1 cellular context compared by ENCODE assay signal in the genomic region with DNA sequence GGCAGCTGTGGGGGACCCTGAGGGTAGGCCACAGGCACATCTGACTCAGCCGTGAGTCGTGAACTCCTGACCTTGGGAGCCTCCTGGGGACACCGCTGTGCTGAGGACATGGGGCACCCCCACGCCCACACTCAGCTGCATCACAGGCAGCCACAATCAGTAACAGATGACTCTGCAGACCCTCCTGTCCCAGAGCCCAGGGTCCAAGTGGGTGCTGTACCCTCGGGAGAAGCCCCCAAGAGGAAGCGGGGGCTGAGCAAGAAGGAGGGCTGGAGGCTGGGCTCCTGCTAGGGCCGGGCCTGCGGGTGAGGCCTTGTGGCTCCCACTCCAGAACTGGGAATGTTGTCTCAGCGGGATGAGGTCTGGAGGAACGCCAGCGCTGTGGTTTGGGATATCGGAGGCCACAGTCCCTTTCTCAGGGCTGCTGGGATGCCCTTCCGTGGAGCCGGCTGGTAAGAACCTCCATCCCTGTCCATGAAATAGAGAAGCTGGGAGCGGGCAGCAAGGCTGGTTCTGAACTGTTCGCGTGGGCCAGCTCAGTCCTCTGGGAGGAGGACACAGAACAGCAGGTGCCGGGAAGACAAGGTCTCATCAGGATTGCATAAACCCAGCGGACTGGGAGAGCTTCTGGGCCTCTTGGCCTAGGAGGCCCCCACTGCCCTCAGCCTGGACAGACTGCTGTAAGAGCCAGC.
TF ChIP-seq lines count a peak whose summit lies in the region.

No MANE protein-coding gene starts in this region.

TF ChIP-seq in K562, 482 proteins besides CTCF, POLR2A, EP300 and RAD21 (continues in another document):
- TF ChIP-seq ARID1B (IDR thresholded peaks at IDR 0.05) (no peak), ETV5 (CRISPR knock-in tag; IDR thresholded peaks at IDR 0.05; ENCODE audit: low read depth) (no peak), SIRT6 (IDR thresholded peaks at IDR 0.05; ENCODE audit: low read depth, low read length) (no peak), ZFP30 (CRISPR knock-in tag; IDR thresholded peaks at IDR 0.05; ENCODE audit: borderline replicate concordance) (no peak), MAX (CRISPR knock-in tag; IDR thresholded peaks at IDR 0.05) (no peak), PTRF (tag; IDR thresholded peaks at IDR 0.05) (no peak), CBFA2T3 (IDR thresholded peaks at IDR 0.05) (peak; percentile 62), PML (IDR thresholded peaks at IDR 0.05; ENCODE audit: low read length) (no peak), ESRRA (IDR thresholded peaks at IDR 0.05; ENCODE audit: borderline replicate concordance, low read depth) (peak; percentile 63), ZKSCAN8 (CRISPR knock-in tag; IDR thresholded peaks at IDR 0.05) (no peak), USF1 (CRISPR knock-in tag; IDR thresholded peaks at IDR 0.05) (peak; percentile 33; the same call in 1 of the 2 replicates), NCOR1 (IDR thresholded peaks at IDR 0.05) (no peak), SAFB (IDR thresholded peaks at IDR 0.05; ENCODE audit: borderline replicate concordance, low read depth, low read length) (no peak), PTBP1 (IDR thresholded peaks at IDR 0.05; ENCODE audit: low read depth, low read length) (no peak), EGR1 (conservative IDR thresholded peaks at IDR 0.05) (peak; percentile 81), JUND (IDR thresholded peaks at IDR 0.05; ENCODE audit: borderline replicate concordance, low read depth, low read length) (peak; percentile 27; the same call in 1 of the 2 replicates), JUND (tag; IDR thresholded peaks at IDR 0.05; ENCODE audit: borderline replicate concordance, low read depth, low read length) (no peak), SETDB1 (IDR thresholded peaks at IDR 0.05; ENCODE audit: low read length) (no peak), NFIC (IDR thresholded peaks at IDR 0.05) (no peak), FOSL1 (tag; conservative IDR thresholded peaks at IDR 0.05) (peak; percentile 62), ZBTB7A (IDR thresholded peaks at IDR 0.05; ENCODE audit: borderline replicate concordance, control insufficient read depth, low read depth, low read length) (peak; percentile 71), CREM (IDR thresholded peaks at IDR 0.05; ENCODE audit: low read depth) (peak; percentile 52), MYNN (IDR thresholded peaks at IDR 0.05) (no peak), MYNN (CRISPR knock-in tag; IDR thresholded peaks at IDR 0.05) (no peak), ZNF165 (CRISPR knock-in tag; IDR thresholded peaks at IDR 0.05; ENCODE audit: borderline replicate concordance) (no peak), RBM25 (IDR thresholded peaks at IDR 0.05; ENCODE audit: low read depth, low read length, severe bottlenecking) (no peak), MGA (IDR thresholded peaks at IDR 0.05) (no peak), SNRNP70 (optimal IDR thresholded peaks at IDR 0.05; ENCODE audit: low read depth, low read length) (no peak), CC2D1A (IDR thresholded peaks at IDR 0.05) (no peak), PKNOX1 (IDR thresholded peaks at IDR 0.05) (no peak), ZNF740 (CRISPR knock-in tag; IDR thresholded peaks at IDR 0.05) (no peak), ZNF740 (tag; IDR thresholded peaks at IDR 0.05) (no peak), HOXB6 (CRISPR knock-in tag; IDR thresholded peaks at IDR 0.05; ENCODE audit: borderline replicate concordance) (no peak)
- TF ChIP-seq, protein P1, sequence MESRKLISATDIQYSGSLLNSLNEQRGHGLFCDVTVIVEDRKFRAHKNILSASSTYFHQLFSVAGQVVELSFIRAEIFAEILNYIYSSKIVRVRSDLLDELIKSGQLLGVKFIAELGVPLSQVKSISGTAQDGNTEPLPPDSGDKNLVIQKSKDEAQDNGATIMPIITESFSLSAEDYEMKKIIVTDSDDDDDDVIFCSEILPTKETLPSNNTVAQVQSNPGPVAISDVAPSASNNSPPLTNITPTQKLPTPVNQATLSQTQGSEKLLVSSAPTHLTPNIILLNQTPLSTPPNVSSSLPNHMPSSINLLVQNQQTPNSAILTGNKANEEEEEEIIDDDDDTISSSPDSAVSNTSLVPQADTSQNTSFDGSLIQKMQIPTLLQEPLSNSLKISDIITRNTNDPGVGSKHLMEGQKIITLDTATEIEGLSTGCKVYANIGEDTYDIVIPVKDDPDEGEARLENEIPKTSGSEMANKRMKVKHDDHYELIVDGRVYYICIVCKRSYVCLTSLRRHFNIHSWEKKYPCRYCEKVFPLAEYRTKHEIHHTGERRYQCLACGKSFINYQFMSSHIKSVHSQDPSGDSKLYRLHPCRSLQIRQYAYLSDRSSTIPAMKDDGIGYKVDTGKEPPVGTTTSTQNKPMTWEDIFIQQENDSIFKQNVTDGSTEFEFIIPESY (CRISPR knock-in tag; IDR thresholded peaks at IDR 0.05) = no peak
- TF ChIP-seq, protein P2, sequence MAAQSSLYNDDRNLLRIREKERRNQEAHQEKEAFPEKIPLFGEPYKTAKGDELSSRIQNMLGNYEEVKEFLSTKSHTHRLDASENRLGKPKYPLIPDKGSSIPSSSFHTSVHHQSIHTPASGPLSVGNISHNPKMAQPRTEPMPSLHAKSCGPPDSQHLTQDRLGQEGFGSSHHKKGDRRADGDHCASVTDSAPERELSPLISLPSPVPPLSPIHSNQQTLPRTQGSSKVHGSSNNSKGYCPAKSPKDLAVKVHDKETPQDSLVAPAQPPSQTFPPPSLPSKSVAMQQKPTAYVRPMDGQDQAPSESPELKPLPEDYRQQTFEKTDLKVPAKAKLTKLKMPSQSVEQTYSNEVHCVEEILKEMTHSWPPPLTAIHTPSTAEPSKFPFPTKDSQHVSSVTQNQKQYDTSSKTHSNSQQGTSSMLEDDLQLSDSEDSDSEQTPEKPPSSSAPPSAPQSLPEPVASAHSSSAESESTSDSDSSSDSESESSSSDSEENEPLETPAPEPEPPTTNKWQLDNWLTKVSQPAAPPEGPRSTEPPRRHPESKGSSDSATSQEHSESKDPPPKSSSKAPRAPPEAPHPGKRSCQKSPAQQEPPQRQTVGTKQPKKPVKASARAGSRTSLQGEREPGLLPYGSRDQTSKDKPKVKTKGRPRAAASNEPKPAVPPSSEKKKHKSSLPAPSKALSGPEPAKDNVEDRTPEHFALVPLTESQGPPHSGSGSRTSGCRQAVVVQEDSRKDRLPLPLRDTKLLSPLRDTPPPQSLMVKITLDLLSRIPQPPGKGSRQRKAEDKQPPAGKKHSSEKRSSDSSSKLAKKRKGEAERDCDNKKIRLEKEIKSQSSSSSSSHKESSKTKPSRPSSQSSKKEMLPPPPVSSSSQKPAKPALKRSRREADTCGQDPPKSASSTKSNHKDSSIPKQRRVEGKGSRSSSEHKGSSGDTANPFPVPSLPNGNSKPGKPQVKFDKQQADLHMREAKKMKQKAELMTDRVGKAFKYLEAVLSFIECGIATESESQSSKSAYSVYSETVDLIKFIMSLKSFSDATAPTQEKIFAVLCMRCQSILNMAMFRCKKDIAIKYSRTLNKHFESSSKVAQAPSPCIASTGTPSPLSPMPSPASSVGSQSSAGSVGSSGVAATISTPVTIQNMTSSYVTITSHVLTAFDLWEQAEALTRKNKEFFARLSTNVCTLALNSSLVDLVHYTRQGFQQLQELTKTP (IDR thresholded peaks at IDR 0.05; ENCODE audit: low read depth in 1 of 2, partially characterized antibody in 2 of 2) = no peak
